Comparison of ENCODE assay signal across 16 cellular contexts in the genomic region with DNA sequence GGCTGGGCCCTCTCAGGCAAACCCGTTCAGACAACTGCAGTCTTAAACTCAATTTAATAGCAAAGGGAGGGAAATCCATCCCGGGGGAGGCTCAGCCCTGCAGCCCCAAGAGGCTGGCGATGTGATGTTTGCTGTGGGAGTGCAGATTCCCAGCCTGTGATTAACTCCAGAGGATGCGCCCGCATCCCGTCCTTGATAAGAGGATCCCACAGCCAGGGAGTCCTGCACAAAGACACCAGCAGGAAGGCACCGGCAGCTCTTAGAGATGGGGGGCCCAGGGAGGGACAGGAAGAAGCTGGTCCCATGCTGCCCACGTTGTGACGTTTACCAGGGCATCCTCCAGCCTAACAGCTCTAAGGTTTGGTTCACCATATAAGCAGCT.
"Had no signal": no experiment of that assay in that cellular context is flagged by ENCODE, and none has a peak within 500 bp of the region (broad histone marks: within the 10 kb centered on the region; RNA-seq: fewer than 3 reads in every experiment).

No MANE protein-coding gene starts in this region.

- H3K9me3 Mint-ChIP-seq: dendritic cell treated with granulocyte-macrophage colony-stimulating factor and Interleukin-4, amounts not matched to agents 40 ng/mL and 50 ng/mL, for 4 days; effector memory CD8-positive, alpha-beta T cell had no signal

- H3K4me1 Mint-ChIP-seq: naive B cell had no signal

- H3K27ac ChIP-seq: epithelial cell of prostate, heart right ventricle, SK-N-MC, suprapubic skin had no signal

- H3K4me3 Mint-ChIP-seq: dendritic cell treated with granulocyte-macrophage colony-stimulating factor and Interleukin-4, amounts not matched to agents 40 ng/mL and 50 ng/mL, for 4 days; effector memory CD8-positive, alpha-beta T cell; naive B cell had no signal

- H3K27ac Mint-ChIP-seq: dendritic cell treated with granulocyte-macrophage colony-stimulating factor and Interleukin-4, amounts not matched to agents 40 ng/mL and 50 ng/mL, for 4 days; effector memory CD8-positive, alpha-beta T cell; naive B cell had no signal

- H3K4me1 ChIP-seq: heart right ventricle, suprapubic skin had no signal

- DNase-seq: activated CD4-positive, alpha-beta T cell treated with anti-CD3 and anti-CD28 coated beads, Interleukin-2, amount 50 U/mL, for 48 hours; activated naive CD4-positive, alpha-beta T cell treated with Interleukin-2 at 50 U/mL for 16 hours; activated T-cell treated with anti-CD3 and anti-CD28 coated beads for 4 hours; effector memory CD8-positive, alpha-beta T cell; heart right ventricle; left colon; naive B cell; stimulated activated CD4-positive, alpha-beta T cell treated with anti-CD3 and anti-CD28 coated beads, Interleukin-15, amount 100 ng/mL, for 24 hours; stimulated activated CD4-positive, alpha-beta T cell treated with anti-CD3 and anti-CD28 coated beads, Interleukin-4, amount 100 ng/mL, for 1 hour; stimulated activated naive CD4-positive, alpha-beta T cell treated with Interleukin-2 at 50 U/mL for 16 hours; T-helper 9 cell; trophoblast cell had no signal
